ENCODE assay signal across 10 cellular contexts in the genomic region with DNA sequence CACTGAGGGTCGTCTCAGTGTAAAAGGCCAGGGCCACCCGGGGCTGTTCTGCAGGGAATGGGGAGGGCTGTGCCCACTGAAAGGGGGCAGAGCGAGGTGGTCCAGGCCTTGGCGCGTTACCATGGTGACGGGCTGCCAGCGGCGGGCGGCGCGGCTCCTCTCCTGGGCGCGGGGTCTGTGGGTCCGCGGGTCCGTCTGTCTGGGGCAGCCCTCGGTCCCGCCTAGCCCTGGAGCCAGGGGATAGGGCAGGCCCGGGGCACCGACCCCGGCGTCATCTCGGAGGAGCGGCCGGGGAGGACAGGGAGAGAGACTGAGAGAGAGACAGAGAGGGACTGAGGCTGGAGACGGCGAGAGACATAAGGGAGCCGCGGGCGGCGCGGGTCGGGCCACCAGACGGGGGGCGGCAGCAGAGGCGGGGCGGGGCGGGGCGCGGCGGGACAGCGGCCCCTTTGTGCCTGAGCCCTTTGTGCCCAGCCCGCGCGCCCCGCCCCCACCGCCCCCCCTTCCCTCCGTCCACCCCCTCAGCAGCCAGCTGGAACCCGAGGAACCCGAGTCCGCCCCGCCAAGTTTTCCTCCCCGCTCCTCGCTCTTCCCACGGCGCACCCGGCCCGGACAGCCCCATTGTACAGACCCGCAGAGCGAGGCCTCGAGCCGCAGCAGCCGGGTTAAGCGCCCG. TPM values are rescaled to one million over a fixed set of nuclear protein-coding genes. Genes with fewer than 3 reads are reported as not detected.
DNase-seq lines count a peak whose midpoint lies in the region; ATAC-seq and TF ChIP-seq lines count a peak whose summit lies in the region.
"Had no signal": no experiment of that assay in that cellular context is flagged by ENCODE, and none has a peak within 500 bp of the region (broad histone marks: within the 10 kb centered on the region; RNA-seq: fewer than 3 reads in every experiment).

A gene with protein sequence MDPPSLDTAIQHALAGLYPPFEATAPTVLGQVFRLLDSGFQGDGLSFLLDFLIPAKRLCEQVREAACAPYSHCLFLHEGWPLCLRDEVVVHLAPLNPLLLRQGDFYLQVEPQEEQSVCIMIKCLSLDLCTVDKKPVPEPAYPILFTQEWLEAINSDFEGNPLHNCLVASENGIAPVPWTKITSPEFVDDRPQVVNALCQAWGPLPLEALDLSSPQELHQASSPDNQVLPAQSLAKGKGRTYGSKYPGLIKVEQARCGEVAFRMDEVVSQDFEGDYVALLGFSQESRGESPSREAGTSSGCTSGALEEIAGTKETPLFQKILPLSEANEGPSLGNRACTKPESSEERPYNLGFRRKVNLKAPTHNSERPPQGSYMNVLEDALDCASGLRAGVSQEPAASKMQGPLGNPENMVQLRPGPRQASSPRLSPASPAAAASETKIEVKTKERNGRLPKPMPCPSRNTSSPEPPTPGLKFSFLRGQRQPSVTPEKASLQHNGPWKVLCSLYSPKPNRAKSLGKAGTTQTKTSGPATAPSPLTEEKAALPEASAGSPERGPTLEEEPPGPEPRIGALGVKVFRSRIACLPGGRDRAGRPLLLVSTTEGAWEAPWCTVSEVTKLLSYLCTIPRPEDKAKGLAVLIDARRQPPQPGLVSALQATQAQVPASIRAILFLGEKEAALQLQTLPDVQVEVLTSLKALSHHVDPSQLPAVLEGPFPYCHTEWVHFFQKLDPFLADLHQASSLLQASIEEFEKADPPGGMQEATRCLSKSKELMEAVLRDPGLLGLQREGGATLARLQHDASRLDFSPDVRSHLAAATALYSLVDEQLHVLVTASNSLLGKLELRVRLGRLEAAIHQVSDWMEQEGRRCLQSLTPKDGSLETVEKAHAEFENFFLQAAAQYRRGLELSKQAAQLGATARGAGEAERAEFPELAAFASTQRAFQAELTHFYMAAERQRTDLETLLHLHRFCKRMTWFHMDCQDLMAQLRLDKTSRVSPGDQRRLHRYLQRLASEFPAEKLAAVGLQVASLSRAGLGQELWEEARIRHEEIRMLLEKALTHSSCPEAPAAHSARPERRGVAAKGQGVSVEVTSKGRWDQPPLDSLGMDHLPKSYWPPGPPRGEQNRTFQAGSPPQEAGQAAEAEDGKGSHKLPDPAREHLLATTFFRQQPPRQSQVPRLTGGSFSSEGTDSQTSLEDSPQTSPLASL (minus strand): TSS at position 358 of the 676 bp plus-strand sequence. CDS start 235 bp downstream, at position 123.

- H3K4me3 ChIP-seq in fibroblast of lung (replicated peaks in 1 of 4; ENCODE audit: control extremely low read depth in 1 of 4, insufficient read depth in 1 of 4, low read depth in 3 of 4, low read length in 4 of 4) (peak within 1 kb of the TSS; percentile 2 to 58 (median 38)), thymus (ENCODE audit: low read length) (peak within 1 kb of the TSS; percentile 16)

- H3K9ac ChIP-seq in fibroblast of lung (ENCODE audit: insufficient read depth, low read length): peak within 1 kb of the TSS; percentile 2

- TF ChIP-seq CTCF in fibroblast of lung (conservative IDR thresholded peaks at IDR 0.05 in 1 of 2, IDR thresholded peaks at IDR 0.05 in 1 of 2; ENCODE audit: low read depth in 1 of 2, low read length in 2 of 2): no peak
- TF ChIP-seq CTCF in GM10248 (IDR thresholded peaks at IDR 0.05; ENCODE audit: control extremely low read depth, extremely low read depth, low read depth, missing control alignments): no peak

- H2AFZ ChIP-seq in fibroblast of lung (ENCODE audit: low read length): peak within 1 kb of the TSS; percentile 59

- H3K4me1 ChIP-seq in fibroblast of lung (ENCODE audit: control insufficient read depth, extremely low read depth, insufficient read depth, low read length): peaks cover 5% of the 10 kb centered on the region
- H3K4me1 ChIP-seq in thymus (ENCODE audit: control insufficient read depth, insufficient read depth, low read length): no peaks in the 10 kb centered on the region

- CTCF ChIA-PET in GM10248 (lab: Yijun Ruan, JAX): no interaction called here

- H4K20me1 ChIP-seq in fibroblast of lung (ENCODE audit: control insufficient read depth, extremely low read depth, insufficient read depth, low read length): no peaks in the 10 kb centered on the region

- H3K27ac ChIP-seq in fibroblast of lung (ENCODE audit: insufficient read depth, low read length): no peak within 1 kb of the TSS
- peak within 1 kb of the TSS; percentile 43 for H3K27ac ChIP-seq in thymus (ENCODE audit: low read depth)

- H3K36me3 ChIP-seq in fibroblast of lung (ENCODE audit: control insufficient read depth, insufficient read depth, low read length): no peaks in the 10 kb centered on the region
- H3K36me3 ChIP-seq in thymus (ENCODE audit: control insufficient read depth, insufficient read depth): no peaks in the 10 kb centered on the region

- H3K9me3 ChIP-seq in fibroblast of lung (ENCODE audit: control insufficient read depth, insufficient read depth, low read depth, low read length) (no peaks in the 10 kb centered on the region), thymus (ENCODE audit: control insufficient read depth) (no peaks in the 10 kb centered on the region)

- ATAC-seq in GM21619 (IDR thresholded peaks at IDR 0.05; ENCODE audit: unreplicated experiment) (no peak), GM18502 (IDR thresholded peaks at IDR 0.05; ENCODE audit: poor library complexity, unreplicated experiment) (no peak)

- no peaks in the 10 kb centered on the region for H3K79me2 ChIP-seq in fibroblast of lung (ENCODE audit: control insufficient read depth, insufficient read depth, low read length)

- 10% methylated on average over 65 of the region's 65 CpGs for WGBS in thymus

- POLR2A ChIA-PET in GM10248 (lab: Yijun Ruan, JAX): no interaction called here

- H3K4me2 ChIP-seq in fibroblast of lung (ENCODE audit: extremely low read depth, insufficient read depth, low read length): peak within 1 kb of the TSS; percentile 59

- no peaks in the 10 kb centered on the region for H3K27me3 ChIP-seq in fibroblast of lung (ENCODE audit: control insufficient read depth, insufficient read depth, low read length)
- peaks cover 16% of the 10 kb centered on the region for H3K27me3 ChIP-seq in thymus (ENCODE audit: control insufficient read depth, insufficient read depth)

- DNase-seq in RPMI7951 (ENCODE audit: low read depth) (peak; percentile 35), fibroblast of lung (ENCODE audit: low read depth in 2 of 2) (peak in 1 of 2 donors; percentile 32), middle frontal gyrus (ENCODE audit: extremely low spot score, low spot score) (peak; percentile 23), NCI-H1694 (lab: John Stamatoyannopoulos, UW) (no peak), GM10248 (ENCODE audit: extremely low spot score) (no peak)
- DNase-seq: stimulated activated CD4-positive, alpha-beta T cell treated with anti-CD3 and anti-CD28 coated beads, Interleukin-4, amount 100 ng/mL, for 1 hour; T-helper 1 cell had no signal

RNA-seq across cellular contexts. Expression of the gene that starts here (rescaled TPM):
- total RNA-seq in RPMI7951 (2014; rRNA removed; shearing (Covaris generic)): 0.59 and 1.1 TPM in 2 replicates
- 2.8 and 3.1 TPM in 2 replicates for total RNA-seq in fibroblast of lung
- polyA plus RNA-seq in fibroblast of lung: 0.60 and 1.4 TPM in 2 replicates
- 1.2 and 2.8 TPM in 2 replicates for polyA plus RNA-seq in fibroblast of lung (2012)
- 1.9 and 5.5 TPM in 2 replicates for polyA minus RNA-seq in fibroblast of lung (ENCODE audit: low replicate concordance)
- polyA plus RNA-seq in thymus: 5.5 TPM

Comparison
In these comparisons a context has a peak if more than half of its experiments do, and no peak if none do; other contexts are left out.
1. DNase-seq: peak in RPMI7951 (single experiment) and middle frontal gyrus (single experiment); none in NCI-H1694 (single experiment) and GM10248 (single experiment).